11 cellular contexts compared by ENCODE assay signal in genomic region chr4:5887361-5888221, GRCh38. TPM values are rescaled to one million over a fixed set of nuclear protein-coding genes. Genes with fewer than 3 reads are reported as not detected.
DNase-seq lines count a peak whose midpoint lies in the region; ATAC-seq, FAIRE-seq and TF ChIP-seq lines count a peak whose summit lies in the region.
"Had no signal": no experiment of that assay in that cellular context is flagged by ENCODE, and none has a peak within 500 bp of the region (broad histone marks: within the 10 kb centered on the region; RNA-seq: fewer than 3 reads in every experiment).

No MANE protein-coding gene starts in this region.

- no peaks in the 10 kb centered on the region for H3K4me1 ChIP-seq in duodenal mucosa (ENCODE audit: control insufficient read depth in 1 of 2, insufficient read depth in 2 of 2, low read length in 2 of 2)
- H3K4me1 ChIP-seq in mucosa of stomach (ENCODE audit: control insufficient read depth, insufficient read depth, low read length) = no peaks in the 10 kb centered on the region
- H3K4me1 ChIP-seq in upper lobe of right lung = peaks cover 14% of the 10 kb centered on the region
- H3K4me1 ChIP-seq in small intestine (ENCODE audit: control insufficient read depth in 2 of 2, insufficient read depth in 1 of 2, low read depth in 1 of 2, low read length in 1 of 2) = no peaks in the 10 kb centered on the region

- H3K27ac ChIP-seq in duodenal mucosa (ENCODE audit: low read depth, low read length) (no peak overlapping the region), upper lobe of right lung (no peak overlapping the region), small intestine (ENCODE audit: low read depth in 1 of 2, low read length in 1 of 2) (no peak overlapping the region)
- H3K27ac ChIP-seq: neutrophil had no signal

- no peak for TF ChIP-seq CTCF in upper lobe of right lung (IDR thresholded peaks at IDR 0.05)

- H3K4me3 ChIP-seq in duodenal mucosa (ENCODE audit: low read depth in 1 of 2, low read length in 2 of 2) (peak overlapping the region; percentile 8 to 21), mucosa of stomach (ENCODE audit: low read length) (peak overlapping the region; percentile 31), upper lobe of right lung (peak overlapping the region; percentile 48), small intestine (ENCODE audit: low read depth in 1 of 2, low read length in 2 of 2) (peak overlapping the region in 1 of 2 donors; percentile 17)

- intact Hi-C loops in upper lobe of right lung (cut with DNase I) = no loop called here

- H3K27me3 ChIP-seq in duodenal mucosa (ENCODE audit: control insufficient read depth in 1 of 2, insufficient read depth in 2 of 2, low read length in 2 of 2) (peaks cover 38 to 42% of the 10 kb centered on the region in 2 donors), mucosa of stomach (ENCODE audit: control insufficient read depth, insufficient read depth, low read length) (peaks cover 59% of the 10 kb centered on the region), upper lobe of right lung (peaks cover 55% of the 10 kb centered on the region), small intestine (ENCODE audit: control insufficient read depth in 2 of 2, insufficient read depth in 2 of 2, low read length in 2 of 2) (peaks cover 32 to 38% of the 10 kb centered on the region in 2 donors)

- WGBS in small intestine, 3 donors = 2 to 4% (median 3%) methylated on average over 51 to 70 of the region's 70 CpGs

- H3K36me3 ChIP-seq in duodenal mucosa (ENCODE audit: control insufficient read depth in 1 of 2, insufficient read depth in 2 of 2, low read length in 2 of 2) (no peaks in the 10 kb centered on the region), mucosa of stomach (ENCODE audit: control insufficient read depth, insufficient read depth, low read length) (no peaks in the 10 kb centered on the region), upper lobe of right lung (no peaks in the 10 kb centered on the region), small intestine (ENCODE audit: control insufficient read depth in 2 of 2, insufficient read depth in 2 of 2, low read length in 2 of 2) (no peaks in the 10 kb centered on the region)
- H3K36me3 ChIP-seq: neutrophil had no signal

- peak; percentile 44 for ATAC-seq in upper lobe of right lung
- ATAC-seq in HG03159 (IDR thresholded peaks at IDR 0.05; ENCODE audit: unreplicated experiment) = no peak
- ATAC-seq in GM21737 (IDR thresholded peaks at IDR 0.05; ENCODE audit: unreplicated experiment) = no peak

- H3K9me3 ChIP-seq in duodenal mucosa (ENCODE audit: control insufficient read depth in 1 of 2, low read length in 2 of 2) = no peaks in the 10 kb centered on the region
- H3K9me3 ChIP-seq in mucosa of stomach (ENCODE audit: control insufficient read depth, low read length) = no peaks in the 10 kb centered on the region
- no peaks in the 10 kb centered on the region for H3K9me3 ChIP-seq in upper lobe of right lung
- no peaks in the 10 kb centered on the region for H3K9me3 ChIP-seq in small intestine (ENCODE audit: control insufficient read depth, low read depth)
- H3K9me3 ChIP-seq: neutrophil had no signal

- no peak for FAIRE-seq in small intestine (lab: Jason Lieb, UNC)

- no peak overlapping the region for H3K9ac ChIP-seq in duodenal mucosa (ENCODE audit: low read depth in 1 of 2, low read length in 2 of 2)
- H3K9ac ChIP-seq in mucosa of stomach (ENCODE audit: low read length) = peak overlapping the region; percentile 17

- DNase-seq in NCI-H510A treated with DMSO at 0.1 percent for 48 hours (lab: John Stamatoyannopoulos, UW) (peak; percentile 53), NCI-H510A (lab: John Stamatoyannopoulos, UW) (no peak), upper lobe of right lung (no peak), small intestine (no peak)
- DNase-seq: activated B cell treated with CpG ODN at 0.5 μM for 24 hours; CD4-positive, CD25-positive, alpha-beta regulatory T cell had no signal

RNA-seq across cellular contexts. Expression of gene CRMP1, which starts 5.3 kb away (rescaled TPM):
- 6.1 TPM for total RNA-seq in upper lobe of right lung
- 1 to 10 TPM in 2 of 3 donors, under 1 TPM in 1; 0.22 to 5.9 (median 1.9) TPM for polyA plus RNA-seq in small intestine
- total RNA-seq: CD4-positive, CD25-positive, alpha-beta regulatory T cell had no signal
- polyA plus RNA-seq: CD4-positive, CD25-positive, alpha-beta regulatory T cell had no signal
